Comparison of ENCODE assay signal across 13 cellular contexts in genomic region chr6:125872259-125872921, GRCh38.
DNase-seq lines count a peak whose midpoint lies in the region; ATAC-seq, FAIRE-seq and TF ChIP-seq lines count a peak whose summit lies in the region.
"Had no signal": no experiment of that assay in that cellular context is flagged by ENCODE, and none has a peak within 500 bp of the region (broad histone marks: within the 10 kb centered on the region; RNA-seq: fewer than 3 reads in every experiment).

No MANE protein-coding gene starts in this region.

- no peaks in the 10 kb centered on the region for H3K27me3 Mint-ChIP-seq in natural killer cell (ENCODE audit: low read depth in 2 of 2)
- H3K27me3 Mint-ChIP-seq: activated CD4-positive, alpha-beta memory T cell treated with anti-CD3 and anti-CD28 coated beads, Interleukin-2, amount 10 ng/mL, durations not matched to agents 7 days and 5 days had no signal

- H3K27ac Mint-ChIP-seq in natural killer cell = no peak overlapping the region
- H3K27ac Mint-ChIP-seq: activated CD4-positive, alpha-beta memory T cell treated with anti-CD3 and anti-CD28 coated beads, Interleukin-2, amount 10 ng/mL, durations not matched to agents 7 days and 5 days had no signal

- intact Hi-C loops in natural killer cell (cut with micrococcal nuclease) = no loop called here

- TF ChIP-seq POLR2A in A549 (IDR thresholded peaks at IDR 0.05; ENCODE audit: low read length) = no peak

- H3K4me1 ChIP-seq in A549 = peaks cover 49% of the 10 kb centered on the region

- H3K4me3 Mint-ChIP-seq in natural killer cell = no peak overlapping the region
- H3K4me3 Mint-ChIP-seq: activated CD4-positive, alpha-beta memory T cell treated with anti-CD3 and anti-CD28 coated beads, Interleukin-2, amount 10 ng/mL, durations not matched to agents 7 days and 5 days had no signal

- TF ChIP-seq CTCF in A549 (IDR thresholded peaks at IDR 0.05) (no peak), natural killer cell (IDR thresholded peaks at IDR 0.05) (no peak)

- peak; percentile 8 to 60 for DNase-seq in A549 (ENCODE audit: low read depth in 1 of 2, low spot score in 1 of 2)
- peak; percentile 51 for DNase-seq in LoVo (ENCODE audit: low spot score)
- peak; percentile 15 for DNase-seq in amniotic epithelial cell (ENCODE audit: low read depth)
- no peak for DNase-seq in ureter (ENCODE audit: low spot score)
- DNase-seq in natural killer cell = no peak
- no peak for DNase-seq in DMS 273 (lab: John Stamatoyannopoulos, UW; ENCODE audit: unreplicated experiment)
- DNase-seq: activated CD4-positive, alpha-beta memory T cell treated with anti-CD3 and anti-CD28 coated beads, Interleukin-2, amount 10 ng/mL, durations not matched to agents 7 days and 5 days; cerebellar nuclear complex; left cardiac atrium; NCI-H526 treated with DMSO at 0.1 percent for 48 hours; transverse colon had no signal

- no peaks in the 10 kb centered on the region for H3K9me3 Mint-ChIP-seq in natural killer cell
- H3K9me3 Mint-ChIP-seq: activated CD4-positive, alpha-beta memory T cell treated with anti-CD3 and anti-CD28 coated beads, Interleukin-2, amount 10 ng/mL, durations not matched to agents 7 days and 5 days had no signal

- no peak for FAIRE-seq in A549 (lab: Jason Lieb, UNC)
- FAIRE-seq in islet of Langerhans (lab: Jason Lieb, UNC) = peak; percentile 13

- H3K4me3 ChIP-seq in A549 = no peak overlapping the region
- H3K4me3 ChIP-seq: transverse colon had no signal

- no peaks in the 10 kb centered on the region for H3K36me3 Mint-ChIP-seq in natural killer cell

- TF ChIP-seq RAD21 in A549 (conservative IDR thresholded peaks at IDR 0.05 in 1 of 2, IDR thresholded peaks at IDR 0.05 in 1 of 2) = no peak

- POLR2A ChIA-PET in A549 (lab: Yijun Ruan, JAX) = no interaction called here

- peak overlapping the region; percentile 78 for H3K4me2 ChIP-seq in A549

- H3K27ac ChIP-seq in A549 = peak overlapping the region; percentile 65

- no peak for TF ChIP-seq EP300 in A549 (IDR thresholded peaks at IDR 0.05)

- no peaks in the 10 kb centered on the region for H3K9me3 ChIP-seq in A549
- H3K9me3 ChIP-seq: transverse colon had no signal

- WGBS in A549 (ENCODE audit: missing lambda C conversion rate) = 8% methylated on average over 5 of the region's 5 CpGs

- CTCF ChIA-PET in A549 (lab: Yijun Ruan, JAX) = interaction anchor here (1.1 to 3.1 kb wide), 4 partner anchors 14 to 84 kb away, joined by 3 to 17 read pairs (median 12); partner anchors contain the start of gene HINT3

- peaks cover 14 to 24% of the 10 kb centered on the region in 2 donors for H3K4me1 Mint-ChIP-seq in natural killer cell
- H3K4me1 Mint-ChIP-seq: activated CD4-positive, alpha-beta memory T cell treated with anti-CD3 and anti-CD28 coated beads, Interleukin-2, amount 10 ng/mL, durations not matched to agents 7 days and 5 days had no signal

- ATAC-seq in A549 (peak; percentile 47 to 76; a peak in 4 of 6 replicates), natural killer cell (no peak), GM19397 (IDR thresholded peaks at IDR 0.05; ENCODE audit: unreplicated experiment) (no peak)
- ATAC-seq: left cardiac atrium had no signal

TF ChIP-seq in A549, 52 proteins besides CTCF, POLR2A, EP300 and RAD21:
- TF ChIP-seq RARB (CRISPR knock-in tag; IDR thresholded peaks at IDR 0.05) (no peak), MAFK (IDR thresholded peaks at IDR 0.05; ENCODE audit: partially characterized antibody) (no peak), CEBPB (IDR thresholded peaks at IDR 0.05) (0 out of 4 replicates have a peak, but pooled peaks of 1 of the 2 experiments have one; percentile 32), MAZ (IDR thresholded peaks at IDR 0.05; ENCODE audit: borderline replicate concordance, low read depth, low read length) (no peak), CBX2 (IDR thresholded peaks at IDR 0.05; ENCODE audit: borderline replicate concordance, low read depth) (no peak), RNF2 (IDR thresholded peaks at IDR 0.05; ENCODE audit: borderline replicate concordance, low read depth) (no peak), ZSCAN20 (CRISPR knock-in tag; IDR thresholded peaks at IDR 0.05) (no peak), KDM5A (IDR thresholded peaks at IDR 0.05) (no peak), NR3C1 (IDR thresholded peaks at IDR 0.05) (no peak), GATA3 (IDR thresholded peaks at IDR 0.05; ENCODE audit: borderline replicate concordance) (peak; percentile 93), ZC3H11A (IDR thresholded peaks at IDR 0.05) (no peak), JUNB (IDR thresholded peaks at IDR 0.05) (no peak)

Comparison
In these comparisons a context has a peak if more than half of its experiments do, and no peak if none do; other contexts are left out.
1. ATAC-seq: peak in A549 (2 of 2); none in natural killer cell (0 of 3) and GM19397 (single experiment).
2. DNase-seq: peak in A549 (2 of 2), LoVo (single experiment) and amniotic epithelial cell (single experiment); none in ureter (single experiment), natural killer cell (single experiment) and DMS 273 (single experiment).